In the genomic region with DNA sequence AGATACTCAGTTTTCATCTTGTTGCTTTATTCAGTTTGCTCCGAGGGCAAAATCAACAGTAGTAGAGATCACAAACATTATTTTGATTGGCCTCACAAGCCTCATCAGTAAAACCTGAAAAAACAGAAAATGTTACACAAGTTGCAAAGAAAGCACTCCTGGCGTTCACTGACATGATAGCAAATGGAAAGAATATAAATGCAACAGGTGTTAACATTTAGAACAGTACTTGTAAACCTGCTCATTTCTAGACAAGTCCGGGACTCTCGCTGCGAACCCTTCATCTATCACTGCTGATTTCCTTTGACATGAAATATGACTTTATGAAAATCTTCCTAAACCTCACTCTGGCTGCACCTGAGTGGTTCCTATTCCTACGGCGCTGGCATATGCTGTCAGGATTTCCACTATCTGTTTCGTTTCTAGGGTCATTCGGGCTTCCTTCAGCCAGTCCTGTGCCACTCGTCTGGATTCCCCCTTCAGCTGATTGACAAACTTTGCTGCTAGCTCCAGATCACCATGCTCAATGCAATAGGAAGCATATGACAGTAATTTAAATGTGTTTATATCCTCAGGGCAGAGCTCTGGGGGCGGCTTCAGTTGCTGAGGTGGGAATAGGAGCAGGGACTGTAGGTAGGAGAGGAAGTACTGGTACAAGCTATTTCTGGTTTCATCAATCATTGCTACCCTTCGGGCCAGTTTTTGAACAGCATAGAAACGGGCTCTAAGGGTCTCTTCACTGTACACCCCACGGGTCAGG, we compare ENCODE assay signal across 2 cellular contexts.
TF ChIP-seq lines count a peak whose summit lies in the region.

No MANE protein-coding gene starts in this region.

TF ChIP-seq in A549, 52 proteins besides CTCF, POLR2A, EP300 and RAD21:
- TF ChIP-seq TFCP2L1 (CRISPR knock-in tag; IDR thresholded peaks at IDR 0.05) (no peak), JUN (IDR thresholded peaks at IDR 0.05) (peak; percentile 17 to 31; a peak in 1 of 5 replicates), POLR2AphosphoS2 (conservative IDR thresholded peaks at IDR 0.05; ENCODE audit: low read length) (no peak)
TF ChIP-seq in A549: peak in this region for 1.

TF ChIP-seq in endothelial cell of umbilical vein, 7 proteins besides CTCF, POLR2A, EP300 and RAD21:
- no peak for TF ChIP-seq GATA2 (IDR thresholded peaks at IDR 0.05; ENCODE audit: insufficient read depth, insufficient read length, low read depth, low read length)
- no peak for TF ChIP-seq FOS (IDR thresholded peaks at IDR 0.05; ENCODE audit: borderline replicate concordance, insufficient read depth, low read length)
- TF ChIP-seq POLR2AphosphoS5 (IDR thresholded peaks at IDR 0.05; ENCODE audit: insufficient read depth, low read depth, low read length), result no peak
- TF ChIP-seq, protein P1, sequence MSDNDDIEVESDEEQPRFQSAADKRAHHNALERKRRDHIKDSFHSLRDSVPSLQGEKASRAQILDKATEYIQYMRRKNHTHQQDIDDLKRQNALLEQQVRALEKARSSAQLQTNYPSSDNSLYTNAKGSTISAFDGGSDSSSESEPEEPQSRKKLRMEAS (IDR thresholded peaks at IDR 0.05; ENCODE audit: insufficient read depth, insufficient read length), result no peak
- no peak for TF ChIP-seq JUN (IDR thresholded peaks at IDR 0.05; ENCODE audit: borderline replicate concordance, insufficient read depth, insufficient read length, low read depth)
- TF ChIP-seq MYC (IDR thresholded peaks at IDR 0.05; ENCODE audit: low read depth, low read length), result no peak
- no peak for TF ChIP-seq EZH2 (IDR thresholded peaks at IDR 0.05; ENCODE audit: borderline replicate concordance, low read depth, low read length, severe bottlenecking)
